In the genomic region with DNA sequence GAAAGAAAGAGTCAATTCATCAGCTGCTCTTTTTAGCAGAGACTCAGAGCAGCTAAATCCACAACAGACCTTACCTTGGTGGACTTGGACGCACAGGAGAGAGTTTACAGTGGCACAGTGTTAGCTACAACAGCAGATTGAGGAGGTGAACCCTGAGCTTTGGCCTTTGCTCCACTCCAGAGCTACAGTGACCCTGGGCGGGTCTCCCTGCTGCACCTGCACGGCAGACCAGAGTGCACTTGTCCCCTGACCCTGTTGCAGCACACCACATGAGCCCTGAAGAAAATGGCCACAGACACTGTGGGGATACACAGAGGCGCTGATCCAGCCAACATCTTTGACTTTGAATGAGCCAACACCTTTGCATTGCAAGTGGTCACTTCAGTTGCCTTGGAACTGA, we compare ENCODE assay signal across 38 cellular contexts. TPM values are rescaled to one million over a fixed set of nuclear protein-coding genes. Genes with fewer than 3 reads are reported as not detected.
"Had no signal": no experiment of that assay in that cellular context is flagged by ENCODE, and none has a peak within 500 bp of the region (broad histone marks: within the 10 kb centered on the region; RNA-seq: fewer than 3 reads in every experiment).

No MANE protein-coding gene starts in this region.

- H3K36me3 ChIP-seq: ascending aorta, cardiac muscle cell, left lung, pancreas, prostate gland, upper lobe of left lung, vagina, WERI-Rb-1 had no signal

- H3K4me3 Mint-ChIP-seq: activated CD4-positive, alpha-beta memory T cell treated with anti-CD3 and anti-CD28 coated beads for 36 hours; activated naive CD4-positive, alpha-beta T cell treated with anti-CD3 and anti-CD28 coated beads for 36 hours; activated naive CD8-positive, alpha-beta T cell treated with anti-CD3 and anti-CD28 coated beads, Interleukin-2, amount 10 ng/mL, durations not matched to agents 7 days and 5 days; activated T-helper 1 cell treated with anti-CD3 and anti-CD28 coated beads, Interleukin-12 subunit alpha, Interleukin-12 subunit beta, Interleukin-2, Interleukin-4 antibody, amounts not matched to agents 30 ng/mL and 10 ng/mL and 1 ng/mL, durations not matched to agents 14 hours and 24 hours and 36 hours; brain; nephron progenitor cell had no signal

- H3K4me1 ChIP-seq: ascending aorta, pancreas, prostate gland, testis, vagina had no signal

- H3K4me3 ChIP-seq: ascending aorta, cardiac muscle cell, coronary artery, dorsolateral prefrontal cortex, left lung, lung, pancreas, prostate gland, testis, upper lobe of left lung, vagina had no signal

- H3K9me3 Mint-ChIP-seq: activated CD4-positive, alpha-beta memory T cell treated with anti-CD3 and anti-CD28 coated beads for 36 hours; activated naive CD4-positive, alpha-beta T cell treated with anti-CD3 and anti-CD28 coated beads for 36 hours; activated naive CD8-positive, alpha-beta T cell treated with anti-CD3 and anti-CD28 coated beads, Interleukin-2, amount 10 ng/mL, durations not matched to agents 7 days and 5 days; activated T-helper 1 cell treated with anti-CD3 and anti-CD28 coated beads, Interleukin-12 subunit alpha, Interleukin-12 subunit beta, Interleukin-2, Interleukin-4 antibody, amounts not matched to agents 30 ng/mL and 10 ng/mL and 1 ng/mL, durations not matched to agents 14 hours and 24 hours and 36 hours had no signal

- DNase-seq: activated CD4-positive, alpha-beta memory T cell treated with anti-CD3 and anti-CD28 coated beads for 36 hours; activated CD4-positive, alpha-beta T cell treated with anti-CD3 and anti-CD28 coated beads for 48 hours; activated CD8-positive, alpha-beta memory T cell treated with anti-CD3 and anti-CD28 coated beads, Interleukin-2, amount 50 U/mL, for 4 hours; activated effector memory CD4-positive, alpha-beta T cell treated with anti-CD3 and anti-CD28 coated beads, Interleukin-2, amount 50 U/mL, for 16 hours; activated naive CD4-positive, alpha-beta T cell treated with anti-CD3 and anti-CD28 coated beads for 36 hours; activated naive CD8-positive, alpha-beta T cell treated with anti-CD3 and anti-CD28 coated beads, Interleukin-2, amount 10 ng/mL, durations not matched to agents 7 days and 5 days; activated T-cell treated with anti-CD3 and anti-CD28 coated beads, Interleukin-2, amount 50 U/mL, for 1 hour; cerebellar nuclear complex; dorsolateral prefrontal cortex; effector memory CD4-positive, alpha-beta T cell; erythroblast; hypothalamus; left lung; nephron progenitor cell; pancreas; stimulated activated CD4-positive, alpha-beta T cell treated with anti-CD3 and anti-CD28 coated beads, Interleukin-15, amount 100 ng/mL, for 24 hours; stimulated activated CD4-positive, alpha-beta T cell treated with anti-CD3 and anti-CD28 coated beads, Interleukin-2, amount 100 ng/mL, for 24 hours; stimulated activated naive CD4-positive, alpha-beta T cell; T-helper 9 cell; testis; WERI-Rb-1 had no signal

- H3K4me1 Mint-ChIP-seq: activated naive CD8-positive, alpha-beta T cell treated with anti-CD3 and anti-CD28 coated beads, Interleukin-2, amount 10 ng/mL, durations not matched to agents 7 days and 5 days; brain; nephron progenitor cell had no signal

- H3K27ac Mint-ChIP-seq: activated CD4-positive, alpha-beta memory T cell treated with anti-CD3 and anti-CD28 coated beads for 36 hours; activated naive CD4-positive, alpha-beta T cell treated with anti-CD3 and anti-CD28 coated beads for 36 hours; activated naive CD8-positive, alpha-beta T cell treated with anti-CD3 and anti-CD28 coated beads, Interleukin-2, amount 10 ng/mL, durations not matched to agents 7 days and 5 days; activated T-helper 1 cell treated with anti-CD3 and anti-CD28 coated beads, Interleukin-12 subunit alpha, Interleukin-12 subunit beta, Interleukin-2, Interleukin-4 antibody, amounts not matched to agents 30 ng/mL and 10 ng/mL and 1 ng/mL, durations not matched to agents 14 hours and 24 hours and 36 hours; brain; nephron progenitor cell had no signal

- ATAC-seq: activated CD4-positive, CD25-positive, alpha-beta regulatory T cell treated with anti-CD3 and anti-CD28 coated beads, Interleukin-2, amount 50 U/mL, for 24 hours; left lung; pancreas had no signal

- H3K27me3 Mint-ChIP-seq: activated naive CD8-positive, alpha-beta T cell treated with anti-CD3 and anti-CD28 coated beads, Interleukin-2, amount 10 ng/mL, durations not matched to agents 7 days and 5 days had no signal

- H3K27ac ChIP-seq: ascending aorta, cardiac muscle cell, coronary artery, dorsolateral prefrontal cortex, left lung, pancreas, prostate gland, testis, upper lobe of left lung, vagina, WERI-Rb-1 had no signal

- H3K36me3 Mint-ChIP-seq: activated CD4-positive, alpha-beta memory T cell treated with anti-CD3 and anti-CD28 coated beads for 36 hours; activated naive CD8-positive, alpha-beta T cell treated with anti-CD3 and anti-CD28 coated beads, Interleukin-2, amount 10 ng/mL, durations not matched to agents 7 days and 5 days; brain had no signal

- H3K27me3 ChIP-seq: ascending aorta, cardiac muscle cell, dorsolateral prefrontal cortex, left lung, pancreas, testis, upper lobe of left lung, vagina had no signal

- H3K9me3 ChIP-seq: ascending aorta, left lung, pancreas, prostate gland, testis, upper lobe of left lung, vagina had no signal

RNA-seq across cellular contexts. Expression of gene SLC19A3, which starts 11.0 kb away (rescaled TPM):
- total RNA-seq: activated CD4-positive, alpha-beta memory T cell treated with anti-CD3 and anti-CD28 coated beads for 36 hours; activated CD8-positive, alpha-beta memory T cell treated with anti-CD3 and anti-CD28 coated beads for 36 hours; activated naive CD4-positive, alpha-beta T cell treated with anti-CD3 and anti-CD28 coated beads for 36 hours; activated naive CD8-positive, alpha-beta T cell treated with anti-CD3 and anti-CD28 coated beads, Interleukin-2, amount 10 ng/mL, durations not matched to agents 7 days and 5 days; activated T-helper 1 cell treated with anti-CD3 and anti-CD28 coated beads, Interleukin-12 subunit alpha, Interleukin-12 subunit beta, Interleukin-2, Interleukin-4 antibody, amounts not matched to agents 30 ng/mL and 10 ng/mL and 1 ng/mL, durations not matched to agents 14 hours and 24 hours and 36 hours; T-helper 1 cell treated with Interleukin-12 subunit alpha and Interleukin-12 subunit beta and Interleukin-4 antibody, amounts not matched to agents 30 ng/mL and 1 ng/mL, for 36 hours had no signal

RNA-seq across cellular contexts. Expression of gene SCYGR6, which starts 17.7 kb away (rescaled TPM):
- total RNA-seq: activated CD4-positive, alpha-beta memory T cell treated with anti-CD3 and anti-CD28 coated beads for 36 hours; activated CD8-positive, alpha-beta memory T cell treated with anti-CD3 and anti-CD28 coated beads for 36 hours; activated naive CD4-positive, alpha-beta T cell treated with anti-CD3 and anti-CD28 coated beads for 36 hours; activated naive CD8-positive, alpha-beta T cell treated with anti-CD3 and anti-CD28 coated beads, Interleukin-2, amount 10 ng/mL, durations not matched to agents 7 days and 5 days; activated T-helper 1 cell treated with anti-CD3 and anti-CD28 coated beads, Interleukin-12 subunit alpha, Interleukin-12 subunit beta, Interleukin-2, Interleukin-4 antibody, amounts not matched to agents 30 ng/mL and 10 ng/mL and 1 ng/mL, durations not matched to agents 14 hours and 24 hours and 36 hours; ascending aorta; cardiac muscle cell; dorsolateral prefrontal cortex; fibroblast of lung; fibroblast of villous mesenchyme; kidney epithelial cell; left lung; lung; mesenteric fat pad; mucosa of gallbladder; pancreas; prostate gland; T-helper 1 cell treated with Interleukin-12 subunit alpha and Interleukin-12 subunit beta and Interleukin-4 antibody, amounts not matched to agents 30 ng/mL and 1 ng/mL, for 36 hours; testis; upper lobe of left lung; vagina had no signal
- polyA plus RNA-seq: cardiac muscle cell, fibroblast of lung, lung, pancreas had no signal

RNA-seq across cellular contexts. Expression of gene SCYGR7, which starts 21.3 kb away (rescaled TPM):
- total RNA-seq: activated CD4-positive, alpha-beta memory T cell treated with anti-CD3 and anti-CD28 coated beads for 36 hours; activated CD8-positive, alpha-beta memory T cell treated with anti-CD3 and anti-CD28 coated beads for 36 hours; activated naive CD4-positive, alpha-beta T cell treated with anti-CD3 and anti-CD28 coated beads for 36 hours; activated naive CD8-positive, alpha-beta T cell treated with anti-CD3 and anti-CD28 coated beads, Interleukin-2, amount 10 ng/mL, durations not matched to agents 7 days and 5 days; activated T-helper 1 cell treated with anti-CD3 and anti-CD28 coated beads, Interleukin-12 subunit alpha, Interleukin-12 subunit beta, Interleukin-2, Interleukin-4 antibody, amounts not matched to agents 30 ng/mL and 10 ng/mL and 1 ng/mL, durations not matched to agents 14 hours and 24 hours and 36 hours; ascending aorta; cardiac muscle cell; dorsolateral prefrontal cortex; fibroblast of lung; fibroblast of villous mesenchyme; kidney epithelial cell; left lung; lung; mesenteric fat pad; mucosa of gallbladder; pancreas; prostate gland; T-helper 1 cell treated with Interleukin-12 subunit alpha and Interleukin-12 subunit beta and Interleukin-4 antibody, amounts not matched to agents 30 ng/mL and 1 ng/mL, for 36 hours; testis; upper lobe of left lung; vagina had no signal
- polyA plus RNA-seq: cardiac muscle cell, fibroblast of lung, lung, pancreas had no signal

RNA-seq across cellular contexts. Expression of gene SCYGR8, which starts 38.8 kb away (rescaled TPM):
- total RNA-seq: activated CD4-positive, alpha-beta memory T cell treated with anti-CD3 and anti-CD28 coated beads for 36 hours; activated CD8-positive, alpha-beta memory T cell treated with anti-CD3 and anti-CD28 coated beads for 36 hours; activated naive CD4-positive, alpha-beta T cell treated with anti-CD3 and anti-CD28 coated beads for 36 hours; activated naive CD8-positive, alpha-beta T cell treated with anti-CD3 and anti-CD28 coated beads, Interleukin-2, amount 10 ng/mL, durations not matched to agents 7 days and 5 days; activated T-helper 1 cell treated with anti-CD3 and anti-CD28 coated beads, Interleukin-12 subunit alpha, Interleukin-12 subunit beta, Interleukin-2, Interleukin-4 antibody, amounts not matched to agents 30 ng/mL and 10 ng/mL and 1 ng/mL, durations not matched to agents 14 hours and 24 hours and 36 hours; ascending aorta; cardiac muscle cell; dorsolateral prefrontal cortex; fibroblast of lung; fibroblast of villous mesenchyme; kidney epithelial cell; left lung; lung; mesenteric fat pad; mucosa of gallbladder; pancreas; prostate gland; T-helper 1 cell treated with Interleukin-12 subunit alpha and Interleukin-12 subunit beta and Interleukin-4 antibody, amounts not matched to agents 30 ng/mL and 1 ng/mL, for 36 hours; testis; upper lobe of left lung; vagina had no signal
- polyA plus RNA-seq: cardiac muscle cell, fibroblast of lung, lung, pancreas had no signal

RNA-seq across cellular contexts. Expression of gene SCYGR5, which starts 40.3 kb away (rescaled TPM):
- total RNA-seq: activated CD4-positive, alpha-beta memory T cell treated with anti-CD3 and anti-CD28 coated beads for 36 hours; activated CD8-positive, alpha-beta memory T cell treated with anti-CD3 and anti-CD28 coated beads for 36 hours; activated naive CD4-positive, alpha-beta T cell treated with anti-CD3 and anti-CD28 coated beads for 36 hours; activated naive CD8-positive, alpha-beta T cell treated with anti-CD3 and anti-CD28 coated beads, Interleukin-2, amount 10 ng/mL, durations not matched to agents 7 days and 5 days; activated T-helper 1 cell treated with anti-CD3 and anti-CD28 coated beads, Interleukin-12 subunit alpha, Interleukin-12 subunit beta, Interleukin-2, Interleukin-4 antibody, amounts not matched to agents 30 ng/mL and 10 ng/mL and 1 ng/mL, durations not matched to agents 14 hours and 24 hours and 36 hours; ascending aorta; cardiac muscle cell; dorsolateral prefrontal cortex; fibroblast of lung; fibroblast of villous mesenchyme; kidney epithelial cell; left lung; lung; mesenteric fat pad; mucosa of gallbladder; pancreas; prostate gland; T-helper 1 cell treated with Interleukin-12 subunit alpha and Interleukin-12 subunit beta and Interleukin-4 antibody, amounts not matched to agents 30 ng/mL and 1 ng/mL, for 36 hours; testis; upper lobe of left lung; vagina had no signal
- polyA plus RNA-seq: cardiac muscle cell, fibroblast of lung, lung, pancreas had no signal
